ENCODE assay signal across 8 cellular contexts in genomic region chr7:93921607-93922446, GRCh38.
A peak's percentile ranks its signal among the peaks of the same experiment; 100 is the strongest.
DNase-seq lines count a peak whose midpoint lies in the region; ATAC-seq and TF ChIP-seq lines count a peak whose summit lies in the region.

GNG11 (plus strand) TSS chr7:93921735; CDS start chr7:93922138, 403 bp downstream.

- intact Hi-C loops in dendritic cell treated with granulocyte-macrophage colony-stimulating factor and Interleukin-4, amounts not matched to agents 40 ng/mL and 50 ng/mL, for 4 days (cut with micrococcal nuclease) = no loop called here

- H3K36me3 Mint-ChIP-seq in dendritic cell treated with granulocyte-macrophage colony-stimulating factor and Interleukin-4, amounts not matched to agents 40 ng/mL and 50 ng/mL, for 4 days (ENCODE audit: low read depth) = no peaks in the 10 kb centered on the region

- peak; percentile 23 for DNase-seq in CD1c-positive myeloid dendritic cell (ENCODE audit: extremely low spot score)
- DNase-seq in SW480 (ENCODE audit: low spot score) = peak; percentile 55
- peak; percentile 54 for DNase-seq in stimulated activated CD4-positive, alpha-beta T cell treated with anti-CD3 and anti-CD28 coated beads, Interleukin-15, amount 100 ng/mL, for 24 hours
- no peak for DNase-seq in NCI-H2029 treated with DMSO at 0.1 percent for 48 hours (lab: John Stamatoyannopoulos, UW)

- H3K27ac ChIP-seq in layer of hippocampus (ENCODE audit: low read depth, low read length) = peak within 1 kb of the TSS; percentile 58

- H3K4me1 Mint-ChIP-seq in dendritic cell treated with granulocyte-macrophage colony-stimulating factor and Interleukin-4, amounts not matched to agents 40 ng/mL and 50 ng/mL, for 4 days (ENCODE audit: low read depth) = peaks cover 8% of the 10 kb centered on the region

- H3K27me3 Mint-ChIP-seq in dendritic cell treated with granulocyte-macrophage colony-stimulating factor and Interleukin-4, amounts not matched to agents 40 ng/mL and 50 ng/mL, for 4 days = peaks cover 42% of the 10 kb centered on the region

- peak within 1 kb of the TSS; percentile 75 for H3K4me3 Mint-ChIP-seq in dendritic cell treated with granulocyte-macrophage colony-stimulating factor and Interleukin-4, amounts not matched to agents 40 ng/mL and 50 ng/mL, for 4 days

- peak; percentile 44 for TF ChIP-seq POLR2A in GM19193 (IDR thresholded peaks at IDR 0.05; ENCODE audit: extremely low read depth, insufficient read depth, insufficient read length)

- no peaks in the 10 kb centered on the region for H3K9me3 Mint-ChIP-seq in dendritic cell treated with granulocyte-macrophage colony-stimulating factor and Interleukin-4, amounts not matched to agents 40 ng/mL and 50 ng/mL, for 4 days

- H3K27me3 ChIP-seq in layer of hippocampus (ENCODE audit: control insufficient read depth, insufficient read depth, low read length) = no peaks in the 10 kb centered on the region

- peak within 1 kb of the TSS; percentile 45 for H3K27ac Mint-ChIP-seq in dendritic cell treated with granulocyte-macrophage colony-stimulating factor and Interleukin-4, amounts not matched to agents 40 ng/mL and 50 ng/mL, for 4 days

- peak; percentile 85 for ATAC-seq in HG03159 (IDR thresholded peaks at IDR 0.05; ENCODE audit: unreplicated experiment)
